Comparison of ENCODE assay signal across 1 cellular context in genomic region chr11:67651976-67652895, GRCh38.
TF ChIP-seq lines count a peak whose summit lies in the region.

No MANE protein-coding gene starts in this region.

TF ChIP-seq in HEK293, 187 proteins besides CTCF, POLR2A, EP300 and RAD21 (continued from another document):
- TF ChIP-seq ZNF518A (tag by site-specific recombination; conservative IDR thresholded peaks at IDR 0.05; ENCODE audit: low read depth) = peak; percentile 84
- TF ChIP-seq ZNF394 (tag by site-specific recombination; IDR thresholded peaks at IDR 0.05; ENCODE audit: borderline replicate concordance) = peak; percentile 88; the same call in 1 of the 2 replicates
- TF ChIP-seq ZNF48 (tag by site-specific recombination; IDR thresholded peaks at IDR 0.05) = no peak
- peak; percentile 28 for TF ChIP-seq ZNF654 (tag by site-specific recombination; IDR thresholded peaks at IDR 0.05; ENCODE audit: low read depth)
- TF ChIP-seq ZNF202 (tag by site-specific recombination; IDR thresholded peaks at IDR 0.05; ENCODE audit: borderline replicate concordance) = no peak
- TF ChIP-seq ZNF433 (tag by site-specific recombination; IDR thresholded peaks at IDR 0.05; ENCODE audit: low read depth) = peak; percentile 42; the same call in 1 of the 2 replicates
- TF ChIP-seq GLIS2 (tag by site-specific recombination; IDR thresholded peaks at IDR 0.05) = no peak
- TF ChIP-seq ZNF140 (tag by site-specific recombination; IDR thresholded peaks at IDR 0.05) = peak; percentile 58; the same call in 1 of the 2 replicates
- TF ChIP-seq REST (tag by site-specific recombination; IDR thresholded peaks at IDR 0.05) = 0 out of 2 replicates have a peak, but pooled peaks have one; percentile 17
- TF ChIP-seq ZNF311 (tag by site-specific recombination; IDR thresholded peaks at IDR 0.05; ENCODE audit: borderline replicate concordance) = no peak
- TF ChIP-seq ZNF792 (tag by site-specific recombination; IDR thresholded peaks at IDR 0.05) = no peak
- no peak for TF ChIP-seq ZNF423 (tag by site-specific recombination; IDR thresholded peaks at IDR 0.05)
- TF ChIP-seq ZNF580 (tag by site-specific recombination; IDR thresholded peaks at IDR 0.05) = no peak
- 0 out of 2 replicates have a peak, but pooled peaks have one; percentile 20 for TF ChIP-seq ZNF664 (tag by site-specific recombination; IDR thresholded peaks at IDR 0.05)
- no peak for TF ChIP-seq ZNF324 (tag by site-specific recombination; IDR thresholded peaks at IDR 0.05)
- no peak for TF ChIP-seq ZNF600 (tag by site-specific recombination; IDR thresholded peaks at IDR 0.05)
- no peak for TF ChIP-seq SALL2 (tag by site-specific recombination; IDR thresholded peaks at IDR 0.05; ENCODE audit: borderline replicate concordance)
- TF ChIP-seq SP3 (tag by site-specific recombination; IDR thresholded peaks at IDR 0.05) = no peak
- 0 out of 2 replicates have a peak, but pooled peaks have one; percentile 16 for TF ChIP-seq ZXDB (tag by site-specific recombination; IDR thresholded peaks at IDR 0.05)
- peak; percentile 44; the same call in 1 of the 2 replicates for TF ChIP-seq ZNF266 (tag by site-specific recombination; IDR thresholded peaks at IDR 0.05; ENCODE audit: low read depth)
- TF ChIP-seq ZNF555 (tag by site-specific recombination; conservative IDR thresholded peaks at IDR 0.05) = peak; percentile 52
- TF ChIP-seq ZNF623 (tag by site-specific recombination; IDR thresholded peaks at IDR 0.05) = peak; percentile 62
- 0 out of 2 replicates have a peak, but pooled peaks have one; percentile 24 for TF ChIP-seq ZNF558 (tag by site-specific recombination; IDR thresholded peaks at IDR 0.05)
